ENCODE assay signal across 8 cellular contexts in genomic region chr10:46106410-46107255, GRCh38.
DNase-seq lines count a peak whose midpoint lies in the region; ATAC-seq and TF ChIP-seq lines count a peak whose summit lies in the region.

No MANE protein-coding gene starts in this region.

- ATAC-seq in HG02938 (IDR thresholded peaks at IDR 0.05; ENCODE audit: unreplicated experiment) (peak; percentile 77), thoracic aorta (ENCODE audit: insufficient number of reproducible peaks, low FRiP score, low read depth) (peak; percentile 89)

- DNase-seq in A673 (ENCODE audit: low spot score) (peak; percentile 29), GM13976 (ENCODE audit: low spot score) (peak; percentile 54), NCI-H2171 treated with DMSO at 0.1 percent for 48 hours (lab: John Stamatoyannopoulos, UW) (peak; percentile 55), esophagus squamous epithelium (lab: John Stamatoyannopoulos, UW) (no peak), thoracic aorta (ENCODE audit: low spot score) (no peak)
- DNase-seq in activated T-cell treated with anti-CD3 and anti-CD28 coated beads, Interleukin-2, amount 50 U/mL, for 24 hours = peak; percentile 78

- H3K4me1 ChIP-seq in A673 (ENCODE audit: insufficient read depth, low read length, poor library complexity, severe bottlenecking) = no peaks in the 10 kb centered on the region
- peaks cover 0 to 17% (median 8%) of the 10 kb centered on the region in 3 donors for H3K4me1 ChIP-seq in esophagus squamous epithelium
- H3K4me1 ChIP-seq in mucosa of rectum (ENCODE audit: control insufficient read depth in 2 of 2, insufficient read depth in 2 of 2, low read length in 2 of 2) = peaks cover 4 to 6% of the 10 kb centered on the region in 2 donors
- H3K4me1 ChIP-seq in thoracic aorta (ENCODE audit: control insufficient read depth in 1 of 2, low read depth in 2 of 2) = peaks cover 4 to 8% of the 10 kb centered on the region in 2 donors

- TF ChIP-seq CTCF in A673 (conservative IDR thresholded peaks at IDR 0.05; ENCODE audit: low read depth, low read length) = no peak
- TF ChIP-seq CTCF in GM13976 (IDR thresholded peaks at IDR 0.05; ENCODE audit: borderline replicate concordance, control extremely low read depth, extremely low read depth, insufficient read depth, missing control alignments) = no peak
- peak in 3 of 6 experiments; percentile 24 to 34 (median 26) for TF ChIP-seq CTCF in esophagus squamous epithelium (IDR thresholded peaks at IDR 0.05)
- peak; percentile 23 for TF ChIP-seq CTCF in thoracic aorta (IDR thresholded peaks at IDR 0.05)

- TF ChIP-seq POLR2A in esophagus squamous epithelium (IDR thresholded peaks at IDR 0.05) = no peak

- CTCF ChIA-PET in A673 (lab: Charles Lee) = no interaction called here

- peak overlapping the region; percentile 66 for H3K27ac Mint-ChIP-seq in activated T-cell treated with anti-CD3 and anti-CD28 coated beads, Interleukin-2, amount 50 U/mL, for 24 hours

- H3K27me3 Mint-ChIP-seq in activated T-cell treated with anti-CD3 and anti-CD28 coated beads, Interleukin-2, amount 50 U/mL, for 24 hours = peaks cover 9% of the 10 kb centered on the region

- POLR2A ChIA-PET in A673 (lab: Charles Lee; ENCODE audit: low non-redundant PET) = interaction anchor here (0.7 kb wide), 1 partner anchor 11 kb away, joined by 3 read pairs; no protein-coding TSS in a partner anchor

- no peaks in the 10 kb centered on the region for H3K9me3 Mint-ChIP-seq in activated T-cell treated with anti-CD3 and anti-CD28 coated beads, Interleukin-2, amount 50 U/mL, for 24 hours

- intact Hi-C loops in A673 (cut with micrococcal nuclease; ENCODE audit: unreplicated experiment) = loop anchor here (5.0 kb wide), 1 partner anchor 176 kb away; no protein-coding TSS in a partner anchor
- intact Hi-C loops in esophagus squamous epithelium (cut with DNase I) = no loop called here

- no peak overlapping the region for H3K27ac ChIP-seq in A673 (ENCODE audit: low read depth, low read length, poor library complexity, severe bottlenecking)
- peak overlapping the region in 1 of 4 donors; percentile 33 for H3K27ac ChIP-seq in esophagus squamous epithelium
- no peak overlapping the region for H3K27ac ChIP-seq in mucosa of rectum (ENCODE audit: low read depth in 2 of 2, low read length in 2 of 2)
- H3K27ac ChIP-seq in thoracic aorta = no peak overlapping the region

- in situ Hi-C loops in GM13976 (cut with MboI; ENCODE audit: low sequenced_read_pairs, unreplicated experiment) = loop anchor here (5.0 kb wide), 2 partner anchors 176 to 1276 kb away; partner anchors contain the start of gene ZNF488

- H3K9me3 ChIP-seq in A673 (ENCODE audit: low read depth, low read length, poor library complexity, severe bottlenecking) (no peaks in the 10 kb centered on the region), esophagus squamous epithelium (no peaks in the 10 kb centered on the region), mucosa of rectum (ENCODE audit: control insufficient read depth in 2 of 2, low read length in 2 of 2) (no peaks in the 10 kb centered on the region), thoracic aorta (no peaks in the 10 kb centered on the region)

- 9 to 11% methylated on average over 14 to 18 of the region's 55 CpGs for WGBS in esophagus squamous epithelium, 2 donors

- H3K4me1 Mint-ChIP-seq in activated T-cell treated with anti-CD3 and anti-CD28 coated beads, Interleukin-2, amount 50 U/mL, for 24 hours (ENCODE audit: low read depth) = peaks cover 15% of the 10 kb centered on the region

- peak overlapping the region; percentile 42 for H3K4me3 ChIP-seq in A673 (ENCODE audit: low read depth, low read length, poor library complexity, severe bottlenecking)
- peak overlapping the region; percentile 30 to 66 (median 49) for H3K4me3 ChIP-seq in esophagus squamous epithelium
- H3K4me3 ChIP-seq in mucosa of rectum (ENCODE audit: low read length in 2 of 2) = peak overlapping the region; percentile 62 to 65
- peak overlapping the region; percentile 72 for H3K4me3 ChIP-seq in thoracic aorta

- peak overlapping the region in 1 of 2 donors; percentile 9 for H3K9ac ChIP-seq in mucosa of rectum (ENCODE audit: low read depth in 1 of 2, low read length in 2 of 2)

- H3K27me3 ChIP-seq in A673 (replicated peaks; ENCODE audit: insufficient read depth, low read depth, low read length, poor library complexity) = peaks cover 24% of the 10 kb centered on the region
- peaks cover 0 to 16% (median 0%) of the 10 kb centered on the region in 4 donors for H3K27me3 ChIP-seq in esophagus squamous epithelium
- peaks cover 0 to 3% of the 10 kb centered on the region in 2 donors for H3K27me3 ChIP-seq in mucosa of rectum (ENCODE audit: control insufficient read depth in 2 of 2, insufficient read depth in 2 of 2, low read length in 2 of 2)
- H3K27me3 ChIP-seq in thoracic aorta (replicated peaks; ENCODE audit: insufficient read depth) = no peaks in the 10 kb centered on the region

- H3K36me3 ChIP-seq in A673 (ENCODE audit: insufficient read depth, low read length, poor library complexity, severe bottlenecking) (no peaks in the 10 kb centered on the region), esophagus squamous epithelium (no peaks in the 10 kb centered on the region), mucosa of rectum (ENCODE audit: control insufficient read depth in 2 of 2, insufficient read depth in 2 of 2, low read length in 2 of 2) (no peaks in the 10 kb centered on the region), thoracic aorta (no peaks in the 10 kb centered on the region)

- H3K36me3 Mint-ChIP-seq in activated T-cell treated with anti-CD3 and anti-CD28 coated beads, Interleukin-2, amount 50 U/mL, for 24 hours (ENCODE audit: low read depth) = no peaks in the 10 kb centered on the region

- BruUV-seq in A673 (replicated peaks; lab: Mats Ljungman, UMichigan) = no TSS peak

- H3K4me3 Mint-ChIP-seq in activated T-cell treated with anti-CD3 and anti-CD28 coated beads, Interleukin-2, amount 50 U/mL, for 24 hours = peak overlapping the region; percentile 81

Comparison
In these comparisons a context has a peak if more than half of its experiments do, and no peak if none do; other contexts are left out.
1. DNase-seq: peak in A673 (single experiment), GM13976 (single experiment), NCI-H2171 treated with DMSO at 0.1 percent for 48 hours (single experiment) and activated T-cell treated with anti-CD3 and anti-CD28 coated beads, Interleukin-2, amount 50 U/mL, for 24 hours (single experiment); none in esophagus squamous epithelium (single experiment) and thoracic aorta (single experiment).
2. Peak in every context shown above with its lines, with median percentiles within 50 percentile points of each other: H3K4me3 ChIP-seq.